Comparison of ENCODE assay signal across 8 cellular contexts in genomic region chr11:83069441-83070043, GRCh38. TPM values are rescaled to one million over a fixed set of nuclear protein-coding genes. Genes with fewer than 3 reads are reported as not detected.
DNase-seq lines count a peak whose midpoint lies in the region; ATAC-seq and TF ChIP-seq lines count a peak whose summit lies in the region.

No MANE protein-coding gene starts in this region.

- H3K36me3 ChIP-seq in MG63: peaks cover 26% of the 10 kb centered on the region
- no peaks in the 10 kb centered on the region for H3K36me3 ChIP-seq in gastrocnemius medialis

- no peak for TF ChIP-seq POLR2A in gastrocnemius medialis (IDR thresholded peaks at IDR 0.05)

- DNase-seq in NCI-H345 (lab: John Stamatoyannopoulos, UW): peak; percentile 10
- DNase-seq in NCI-H345 treated with DMSO at 0.1 percent for 48 hours (lab: John Stamatoyannopoulos, UW; ENCODE audit: unreplicated experiment): no peak
- no peak for DNase-seq in MG63
- DNase-seq in coronary artery (ENCODE audit: low spot score): no peak
- no peak for DNase-seq in gastrocnemius medialis
- no peak for DNase-seq in COLO829 (ENCODE audit: low spot score)
- no peak for DNase-seq in HUDEP-2 (lab: John Stamatoyannopoulos, UW; ENCODE audit: unreplicated experiment in 76 of 76)
- DNase-seq in activated T-cell treated with anti-CD3 and anti-CD28 coated beads, Interleukin-2, amount 50 U/mL, for 1 hour: no peak

- in situ Hi-C loops in gastrocnemius medialis (cut with MboI; ENCODE audit: low sequenced_read_pairs in 4 of 4): loop anchor here in 3 of 4 donors (10.0 to 25.0 kb wide), 5 partner anchors 85 to 215 kb away; partner anchors contain the start of genes PCF11 (in 2 of the 3), CCDC90B (in 1 of the 3), DDIAS (in 1 of the 3) and PRCP (in 1 of the 3)

- no peaks in the 10 kb centered on the region for H3K9me3 ChIP-seq in MG63
- no peaks in the 10 kb centered on the region for H3K9me3 ChIP-seq in gastrocnemius medialis

- TF ChIP-seq CTCF in coronary artery (IDR thresholded peaks at IDR 0.05) (no peak), gastrocnemius medialis (IDR thresholded peaks at IDR 0.05 in 4 of 5, conservative IDR thresholded peaks at IDR 0.05 in 1 of 5) (no peak)

- H3K27me3 ChIP-seq in MG63 (no peaks in the 10 kb centered on the region), gastrocnemius medialis (no peaks in the 10 kb centered on the region)

- H3K4me3 ChIP-seq in MG63 (peak overlapping the region; percentile 86), coronary artery (peak overlapping the region; percentile 82), gastrocnemius medialis (peak overlapping the region; percentile 73 to 85 (median 79))

- H3K4me1 ChIP-seq in gastrocnemius medialis: peaks cover 62 to 71% of the 10 kb centered on the region in 2 donors

- ATAC-seq in gastrocnemius medialis: no peak

- H3K27ac ChIP-seq in coronary artery: peak overlapping the region in 1 of 2 donors; percentile 94
- peak overlapping the region; percentile 87 to 98 (median 96) for H3K27ac ChIP-seq in gastrocnemius medialis

- intact Hi-C loops in gastrocnemius medialis (cut with DNase I; ENCODE audit: low total_unique reads): loop anchor here (2.0 to 10.0 kb wide), 4 partner anchors 19 to 165 kb away; partner anchors contain the start of genes DDIAS and PRCP

RNA-seq across cellular contexts. Expression of gene RAB30, which starts 2.2 kb away (rescaled TPM):
- total RNA-seq in MG63 (2014; rRNA removed; shearing (Covaris generic); ENCODE audit: low replicate concordance): 4.0 and 6.1 TPM in 2 replicates
- 10 to 100 TPM; 29.8 to 57.1 (median 33.9) TPM for total RNA-seq in gastrocnemius medialis
